In the genomic region with DNA sequence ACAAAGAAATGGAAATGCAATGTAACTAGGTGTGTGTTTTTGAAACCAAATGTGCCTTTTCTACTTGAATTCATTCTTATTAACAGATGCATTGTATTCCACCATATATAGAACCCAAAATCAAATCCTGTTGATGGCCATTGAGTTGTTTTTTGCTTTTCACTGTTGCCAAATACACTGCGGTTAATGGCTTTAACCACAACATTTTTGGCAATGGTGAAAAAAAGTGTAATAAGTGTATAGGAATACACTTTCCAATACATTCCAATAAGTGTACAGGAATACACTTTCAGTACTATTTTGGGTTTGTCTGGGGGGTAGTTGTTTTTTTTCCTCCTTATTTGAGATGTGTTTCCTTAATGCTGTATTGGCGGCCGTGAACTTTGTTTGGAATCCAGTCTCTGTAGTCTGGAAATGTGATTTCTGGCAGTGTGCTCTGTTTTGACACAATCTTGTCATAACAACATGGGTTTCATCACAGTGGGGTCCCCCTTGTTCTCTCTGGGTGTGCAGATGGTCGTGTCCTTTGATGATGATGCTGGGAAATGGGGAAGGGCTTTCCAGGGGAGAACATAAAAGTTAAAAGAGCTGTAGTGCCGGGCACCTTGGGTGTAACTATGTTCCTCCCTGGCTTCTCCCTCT, we compare ENCODE assay signal across 15 cellular contexts. TPM values are rescaled to one million over a fixed set of nuclear protein-coding genes. Genes with fewer than 3 reads are reported as not detected.
DNase-seq lines count a peak whose midpoint lies in the region; ATAC-seq and TF ChIP-seq lines count a peak whose summit lies in the region.
"Had no signal": no experiment of that assay in that cellular context is flagged by ENCODE, and none has a peak within 500 bp of the region (broad histone marks: within the 10 kb centered on the region; RNA-seq: fewer than 3 reads in every experiment).

No MANE protein-coding gene starts in this region.

- peak; percentile 15 for ATAC-seq in Right ventricle myocardium superior (ENCODE audit: poor library complexity)
- no peak for ATAC-seq in upper lobe of left lung (ENCODE audit: low FRiP score in 2 of 2)

- TF ChIP-seq CTCF in right atrium auricular region (IDR thresholded peaks at IDR 0.05) (no peak), choroid plexus epithelial cell (conservative IDR thresholded peaks at IDR 0.05; ENCODE audit: low read depth, low read length) (no peak), upper lobe of left lung (IDR thresholded peaks at IDR 0.05) (no peak)

- H3K27me3 ChIP-seq in right atrium auricular region: no peaks in the 10 kb centered on the region
- no peaks in the 10 kb centered on the region for H3K27me3 ChIP-seq in mesenchymal stem cell (ENCODE audit: control insufficient read depth in 1 of 2, insufficient read depth in 1 of 2, low read length in 2 of 2)
- no peaks in the 10 kb centered on the region for H3K27me3 ChIP-seq in upper lobe of left lung
- H3K27me3 ChIP-seq in CD4-positive, alpha-beta memory T cell (ENCODE audit: insufficient read depth, low read length): no peaks in the 10 kb centered on the region
- H3K27me3 ChIP-seq: uterus had no signal

- no peak overlapping the region for H2BK120ac ChIP-seq in mesenchymal stem cell (ENCODE audit: low read depth, low read length)

- no peak for TF ChIP-seq POLR2A in upper lobe of left lung (IDR thresholded peaks at IDR 0.05)

- H3K4me2 ChIP-seq in mesenchymal stem cell (ENCODE audit: low read length, poor library complexity, severe bottlenecking): no peak overlapping the region

- no peak overlapping the region for H2BK5ac ChIP-seq in mesenchymal stem cell (ENCODE audit: low read depth, low read length, poor library complexity, severe bottlenecking)

- H3K4me1 ChIP-seq in right atrium auricular region (no peaks in the 10 kb centered on the region), mesenchymal stem cell (ENCODE audit: control insufficient read depth, insufficient read depth, low read depth, low read length) (peaks cover 14% of the 10 kb centered on the region), upper lobe of left lung (peaks cover 16 to 51% (median 43%) of the 10 kb centered on the region in 4 donors)
- H3K4me1 ChIP-seq in CD4-positive, alpha-beta memory T cell (ENCODE audit: insufficient read depth, low read length): no peaks in the 10 kb centered on the region
- H3K4me1 ChIP-seq: parathyroid adenoma, uterus had no signal

- POLR2A ChIA-PET in CD4-positive, alpha-beta memory T cell (lab: Charles Lee; ENCODE audit: partially characterized antibody): no interaction called here

- H3K36me3 ChIP-seq in right atrium auricular region (peaks cover 23% of the 10 kb centered on the region), mesenchymal stem cell (ENCODE audit: control insufficient read depth in 1 of 2, insufficient read depth in 2 of 2, low read depth in 1 of 2, low read length in 2 of 2) (peaks cover 3 to 9% of the 10 kb centered on the region in 2 experiments), upper lobe of left lung (peaks cover 0 to 26% (median 3%) of the 10 kb centered on the region in 4 donors)
- H3K36me3 ChIP-seq in CD4-positive, alpha-beta memory T cell (ENCODE audit: insufficient read depth, low read length): peaks cover 3% of the 10 kb centered on the region
- H3K36me3 ChIP-seq: uterus had no signal

- peaks cover 13% of the 10 kb centered on the region for H3K79me1 ChIP-seq in mesenchymal stem cell (replicated peaks; ENCODE audit: low read length, poor library complexity, severe bottlenecking)

- H3K27me3 Mint-ChIP-seq in CD4-positive, alpha-beta memory T cell: no peaks in the 10 kb centered on the region

- CTCF ChIA-PET in CD4-positive, alpha-beta memory T cell (lab: Charles Lee; ENCODE audit: partially characterized antibody): interaction anchor here (1.4 kb wide), 1 partner anchor 8 kb away, joined by 4 read pairs; no protein-coding TSS in a partner anchor

- H3K4ac ChIP-seq in mesenchymal stem cell (ENCODE audit: low read depth in 1 of 2, low read length in 2 of 2): peak overlapping the region in 1 of 2 experiments; percentile 49

- H4K91ac ChIP-seq in mesenchymal stem cell (ENCODE audit: low read length): no peak overlapping the region

- H2BK12ac ChIP-seq in mesenchymal stem cell (ENCODE audit: low read length in 2 of 2): peak overlapping the region; percentile 26 to 45

- no peak overlapping the region for H3K23ac ChIP-seq in mesenchymal stem cell (ENCODE audit: low read length in 2 of 2)

- H3K9me3 ChIP-seq in right atrium auricular region: no peaks in the 10 kb centered on the region
- no peaks in the 10 kb centered on the region for H3K9me3 ChIP-seq in mesenchymal stem cell (ENCODE audit: control insufficient read depth, low read length)
- no peaks in the 10 kb centered on the region for H3K9me3 ChIP-seq in upper lobe of left lung
- H3K9me3 ChIP-seq in CD4-positive, alpha-beta memory T cell (ENCODE audit: control insufficient read depth in 1 of 2, low read length in 2 of 2): no peaks in the 10 kb centered on the region
- H3K9me3 ChIP-seq: uterus had no signal

- intact Hi-C loops in Right ventricle myocardium superior (cut with DNase I): no loop called here
- intact Hi-C loops in CD4-positive, alpha-beta memory T cell (cut with micrococcal nuclease): no loop called here

- DNase-seq in Right ventricle myocardium superior (no peak), right atrium auricular region (ENCODE audit: low spot score) (no peak), choroid plexus epithelial cell (ENCODE audit: low read depth) (peak; percentile 96), mesenchymal stem cell (peak; percentile 64), upper lobe of left lung (no peak), OCI-M2 (lab: John Stamatoyannopoulos, UW; ENCODE audit: unreplicated experiment) (no peak), activated gamma-delta T cell (lab: John Stamatoyannopoulos, UW) (no peak)
- DNase-seq in CD4-positive, alpha-beta memory T cell: no peak
- DNase-seq: activated T-cell treated with anti-CD3 and anti-CD28 coated beads, Interleukin-2, amount 50 U/mL, for 4 hours; GF-D8; islet precursor cell; SHP77 treated with DMSO at 0.1 percent for 48 hours; stimulated activated CD8-positive, alpha-beta memory T cell treated with anti-CD3 and anti-CD28 coated beads, Interleukin-4, amount 100 ng/mL, for 48 hours; uterus had no signal

- H3K14ac ChIP-seq in mesenchymal stem cell (ENCODE audit: low read length in 2 of 2): no peak overlapping the region

- no peak overlapping the region for H4K8ac ChIP-seq in mesenchymal stem cell (ENCODE audit: low read length)

- peak overlapping the region in 1 of 7 donors; percentile 74 for H3K27ac Mint-ChIP-seq in CD4-positive, alpha-beta memory T cell

- no peak overlapping the region for H2BK15ac ChIP-seq in mesenchymal stem cell (ENCODE audit: low read depth, poor library complexity, severe bottlenecking)

- peak overlapping the region; percentile 45 for H2AK5ac ChIP-seq in mesenchymal stem cell (ENCODE audit: low read length, severe bottlenecking)

- no peak overlapping the region for H2AFZ ChIP-seq in mesenchymal stem cell (ENCODE audit: low read depth, low read length)
- H2AFZ ChIP-seq: parathyroid adenoma had no signal

- WGBS in mesenchymal stem cell: 90% methylated on average over 4 of the region's 5 CpGs
- 65 to 70% methylated on average over 5 of the region's 5 CpGs for WGBS in upper lobe of left lung, 2 donors

- H3K4me3 Mint-ChIP-seq in CD4-positive, alpha-beta memory T cell: no peak overlapping the region
- H3K4me3 Mint-ChIP-seq: activated T-cell treated with anti-CD3 and anti-CD28 coated beads, Interleukin-2, amount 50 U/mL, for 4 hours had no signal

- no peaks in the 10 kb centered on the region for H3K9me3 Mint-ChIP-seq in CD4-positive, alpha-beta memory T cell
- H3K9me3 Mint-ChIP-seq: activated T-cell treated with anti-CD3 and anti-CD28 coated beads, Interleukin-2, amount 50 U/mL, for 4 hours had no signal

- H3K27ac ChIP-seq in right atrium auricular region: no peak overlapping the region
- peak overlapping the region; percentile 79 for H3K27ac ChIP-seq in mesenchymal stem cell (ENCODE audit: low read length, poor library complexity, severe bottlenecking)
- H3K27ac ChIP-seq in upper lobe of left lung: peak overlapping the region; percentile 9 to 45 (median 26)
- no peak overlapping the region for H3K27ac ChIP-seq in CD4-positive, alpha-beta memory T cell (ENCODE audit: low read depth, low read length)
- H3K27ac ChIP-seq: parathyroid adenoma, uterus had no signal

- peak overlapping the region; percentile 9 for H3K9ac ChIP-seq in mesenchymal stem cell (ENCODE audit: low read length)
- H3K9ac ChIP-seq: parathyroid adenoma had no signal

- H3K4me3 ChIP-seq in right atrium auricular region (no peak overlapping the region), choroid plexus epithelial cell (ENCODE audit: low read depth, low read length) (no peak overlapping the region), mesenchymal stem cell (ENCODE audit: insufficient read depth in 1 of 2, low read depth in 1 of 2, low read length in 2 of 2) (peak overlapping the region in 1 of 2 experiments; percentile 12), upper lobe of left lung (no peak overlapping the region)
- H3K4me3 ChIP-seq in CD4-positive, alpha-beta memory T cell (ENCODE audit: low read length in 2 of 2): no peak overlapping the region
- H3K4me3 ChIP-seq: uterus had no signal

- TF ChIP-seq EP300 in upper lobe of left lung (IDR thresholded peaks at IDR 0.05): no peak

- H3K4me1 Mint-ChIP-seq in CD4-positive, alpha-beta memory T cell: peaks cover 5 to 11% (median 9%) of the 10 kb centered on the region in 4 donors

- peak overlapping the region; percentile 37 to 82 for H3K18ac ChIP-seq in mesenchymal stem cell (ENCODE audit: low read depth in 1 of 2, low read length in 2 of 2)

- peaks cover 59 to 63% of the 10 kb centered on the region in 2 donors for H3K36me3 Mint-ChIP-seq in CD4-positive, alpha-beta memory T cell

RNA-seq across cellular contexts. Expression of a gene that starts 44.5 kb away (rescaled TPM):
- total RNA-seq in Right ventricle myocardium superior (4.5 TPM), right atrium auricular region (1 to 10 TPM; 7.2 to 8.6 TPM), upper lobe of left lung (10 to 100 TPM; 20.8 to 63.9 (median 30.1) TPM)
- polyA plus RNA-seq in mesenchymal stem cell (2013, experiment 1 of 2): 12.5 TPM
- polyA plus RNA-seq in mesenchymal stem cell (2013, experiment 2 of 2): 13.8 TPM
- 10 to 100 TPM; 15.2 to 17.8 TPM for total RNA-seq in CD4-positive, alpha-beta memory T cell
- polyA plus RNA-seq in CD4-positive, alpha-beta memory T cell: 10 to 100 TPM; 15.5 to 21.1 TPM

Comparison
In these comparisons a context has a peak if more than half of its experiments do, and no peak if none do; other contexts are left out.
1. DNase-seq: peak in choroid plexus epithelial cell (single experiment) and mesenchymal stem cell (single experiment); none in Right ventricle myocardium superior (single experiment), right atrium auricular region (single experiment), upper lobe of left lung (0 of 2), OCI-M2 (single experiment), activated gamma-delta T cell (single experiment) and CD4-positive, alpha-beta memory T cell (0 of 5).
2. H3K27ac ChIP-seq: peak in mesenchymal stem cell (single experiment) and upper lobe of left lung (4 of 4); none in right atrium auricular region (0 of 2) and CD4-positive, alpha-beta memory T cell (single experiment).